17 cellular contexts compared by ENCODE assay signal in the genomic region with DNA sequence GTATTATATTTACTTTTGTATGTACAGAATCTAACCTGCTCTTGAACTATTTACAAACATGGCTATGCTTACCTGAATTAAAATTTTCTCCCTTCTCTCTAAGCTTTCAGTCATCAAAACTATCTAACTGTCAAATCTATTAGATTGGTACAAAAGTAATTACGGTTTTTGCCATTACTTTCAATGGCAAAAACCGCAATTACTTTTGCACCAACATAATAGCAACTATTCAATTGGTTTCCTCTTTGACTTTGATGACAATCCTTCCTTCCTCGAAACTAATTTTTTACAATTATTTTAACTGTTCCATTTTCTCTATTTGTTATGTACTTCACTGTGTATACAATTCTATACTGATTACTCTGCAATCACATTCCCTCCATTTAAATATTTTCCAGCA.
DNase-seq lines count a peak whose midpoint lies in the region; ATAC-seq, FAIRE-seq and TF ChIP-seq lines count a peak whose summit lies in the region.
"Had no signal": no experiment of that assay in that cellular context is flagged by ENCODE, and none has a peak within 500 bp of the region (broad histone marks: within the 10 kb centered on the region; RNA-seq: fewer than 3 reads in every experiment).

No MANE protein-coding gene starts in this region.

- SMC1A ChIA-PET in GM12878 (lab: Charles Lee; ENCODE audit: uncharacterized antibody, unreplicated experiment): no interaction called here

- H3K36me3 ChIP-seq in HepG2 (replicated peaks in 1 of 2; ENCODE audit: control insufficient read depth in 1 of 2, insufficient read depth in 2 of 2, low read length in 2 of 2): no peaks in the 10 kb centered on the region
- H3K36me3 ChIP-seq in right lobe of liver: no peaks in the 10 kb centered on the region
- no peaks in the 10 kb centered on the region for H3K36me3 ChIP-seq in GM12878 (ENCODE audit: control insufficient read depth in 2 of 2, insufficient read depth in 2 of 2, low read length in 1 of 2)
- no peaks in the 10 kb centered on the region for H3K36me3 ChIP-seq in aorta (ENCODE audit: control insufficient read depth in 1 of 2, insufficient read depth in 2 of 2, low read length in 1 of 2)
- H3K36me3 ChIP-seq in SK-N-SH (replicated peaks in 1 of 2; ENCODE audit: control insufficient read depth in 1 of 2, insufficient read depth in 2 of 2, low read length in 1 of 2): no peaks in the 10 kb centered on the region
- H3K36me3 ChIP-seq: BLaER1 treated with 17β-estradiol and CSF1 and Interleukin-3, amounts not matched to agents 10 nM and 100 nM had no signal

- H2AFZ ChIP-seq in HepG2 (ENCODE audit: low read length) (no peak overlapping the region), GM12878 (ENCODE audit: control insufficient read depth, low read depth, low read length) (no peak overlapping the region), SK-N-SH (ENCODE audit: low read depth) (no peak overlapping the region)

- H3K9me3 ChIP-seq in HepG2 (ENCODE audit: low read length): no peaks in the 10 kb centered on the region
- no peaks in the 10 kb centered on the region for H3K9me3 ChIP-seq in right lobe of liver
- no peaks in the 10 kb centered on the region for H3K9me3 ChIP-seq in GM12878 (replicated peaks; ENCODE audit: control insufficient read depth, insufficient read depth, low read length)
- H3K9me3 ChIP-seq in aorta (ENCODE audit: control insufficient read depth, low read length): no peaks in the 10 kb centered on the region
- no peaks in the 10 kb centered on the region for H3K9me3 ChIP-seq in SK-N-SH
- H3K9me3 ChIP-seq: A549; BLaER1 treated with 17β-estradiol and CSF1 and Interleukin-3, amounts not matched to agents 10 nM and 100 nM had no signal

- under 1% methylated on average over 3 of the region's 3 CpGs for WGBS in HepG2 (ENCODE audit: low lambda C conversion rate)
- WGBS in right lobe of liver (ENCODE audit: insufficient coverage, low coverage, low lambda C conversion rate, missing lambda C conversion rate): 65% methylated on average over 3 of the region's 3 CpGs
- 15% methylated on average over 3 of the region's 3 CpGs for WGBS in GM12878 (ENCODE audit: insufficient coverage, insufficient replicate concordance, low lambda C conversion rate, missing lambda C conversion rate)
- 95 to 96% methylated on average over 3 of the region's 3 CpGs for WGBS in aorta, 2 donors
- WGBS in SK-N-SH (ENCODE audit: low lambda C conversion rate): 85% methylated on average over 3 of the region's 3 CpGs

- TF ChIP-seq EP300 in HepG2 (IDR thresholded peaks at IDR 0.05; ENCODE audit: low read depth in 2 of 2, low read length in 2 of 2) (no peak), HepG2 (CRISPR knock-in tag; IDR thresholded peaks at IDR 0.05; ENCODE audit: borderline replicate concordance) (no peak), GM12878 (IDR thresholded peaks at IDR 0.05; ENCODE audit: borderline replicate concordance in 1 of 2, control insufficient read depth in 1 of 2, low read depth in 2 of 2, low read length in 2 of 2) (no peak), SK-N-SH (IDR thresholded peaks at IDR 0.05; ENCODE audit: borderline replicate concordance in 1 of 2, low read depth in 1 of 2, low read length in 1 of 2) (no peak)

- POLR2A ChIA-PET in HepG2 (lab: Yijun Ruan, JAX): no interaction called here
- POLR2A ChIA-PET in GM12878 (lab: Charles Lee): no interaction called here
- POLR2A ChIA-PET in SK-N-SH (lab: Yijun Ruan, JAX): no interaction called here

- RAD21 ChIA-PET in GM12878 (lab: Charles Lee; ENCODE audit: unreplicated experiment): no interaction called here

- TF ChIP-seq POLR2A in HepG2 (IDR thresholded peaks at IDR 0.05; ENCODE audit: insufficient read depth in 1 of 2, low read depth in 2 of 2, low read length in 2 of 2) (no peak), right lobe of liver (IDR thresholded peaks at IDR 0.05) (no peak), GM12878 (IDR thresholded peaks at IDR 0.05; ENCODE audit: low read depth, low read length) (no peak)

- H3K9me2 ChIP-seq in SK-N-SH: no peaks in the 10 kb centered on the region

- no peak for FAIRE-seq in HepG2 (lab: Jason Lieb, UNC)
- no peak for FAIRE-seq in GM12878 (lab: Jason Lieb, UNC)
- FAIRE-seq: A549, GM12892, GM18507 had no signal

- H3K79me2 ChIP-seq in HepG2 (ENCODE audit: insufficient read depth, low read length): no peaks in the 10 kb centered on the region
- no peaks in the 10 kb centered on the region for H3K79me2 ChIP-seq in GM12878 (ENCODE audit: control insufficient read depth, insufficient read depth, low read length)
- no peaks in the 10 kb centered on the region for H3K79me2 ChIP-seq in SK-N-SH (ENCODE audit: insufficient read depth)

- TF ChIP-seq RAD21 in HepG2 (CRISPR knock-in tag; IDR thresholded peaks at IDR 0.05) (no peak), GM12878 (IDR thresholded peaks at IDR 0.05; ENCODE audit: insufficient read depth, low read depth, low read length) (no peak), SK-N-SH (IDR thresholded peaks at IDR 0.05; ENCODE audit: low read length) (no peak)

- H3K4me2 ChIP-seq in HepG2 (ENCODE audit: low read depth, low read length) (no peak overlapping the region), GM12878 (ENCODE audit: control insufficient read depth, insufficient read depth) (no peak overlapping the region), SK-N-SH (no peak overlapping the region)
- H3K4me2 ChIP-seq: A549; BLaER1 treated with 17β-estradiol and CSF1 and Interleukin-3, amounts not matched to agents 10 nM and 100 nM had no signal

- ATAC-seq in HepG2 (no peak), right lobe of liver (no peak), GM12878 (no peak), aorta (ENCODE audit: low FRiP score) (no peak)
- ATAC-seq: A549 had no signal

- H3K4me1 ChIP-seq in HepG2 (ENCODE audit: insufficient read depth, low read length) (peaks cover 8% of the 10 kb centered on the region; the same call in 1 of the 2 replicates), right lobe of liver (no peaks in the 10 kb centered on the region), GM12878 (ENCODE audit: control insufficient read depth, insufficient read depth, low read length) (no peaks in the 10 kb centered on the region), aorta (ENCODE audit: control insufficient read depth in 1 of 2, insufficient read depth in 2 of 2, low read length in 2 of 2) (no peaks in the 10 kb centered on the region), SK-N-SH (ENCODE audit: control insufficient read depth in 1 of 2, insufficient read depth in 2 of 2, low read depth in 1 of 2, low read length in 1 of 2) (no peaks in the 10 kb centered on the region)
- H3K4me1 ChIP-seq: A549; BLaER1 treated with 17β-estradiol and CSF1 and Interleukin-3, amounts not matched to agents 10 nM and 100 nM had no signal

- H3K27ac ChIP-seq in HepG2 (ENCODE audit: extremely low read length, insufficient read depth, low read length) (no peak overlapping the region), right lobe of liver (no peak overlapping the region), GM12878 (ENCODE audit: control insufficient read depth, insufficient read depth) (no peak overlapping the region), aorta (ENCODE audit: low read depth in 1 of 2, low read length in 2 of 2) (no peak overlapping the region), SK-N-SH (ENCODE audit: low read depth in 2 of 2, low read length in 1 of 2) (no peak overlapping the region)
- H3K27ac ChIP-seq: 22Rv1; A549; BLaER1 treated with 17β-estradiol and CSF1 and Interleukin-3, amounts not matched to agents 10 nM and 100 nM had no signal

- H3K27me3 ChIP-seq in HepG2 (ENCODE audit: control insufficient read depth in 1 of 2, insufficient read depth in 2 of 2, low read length in 2 of 2): no peaks in the 10 kb centered on the region
- no peaks in the 10 kb centered on the region for H3K27me3 ChIP-seq in right lobe of liver
- H3K27me3 ChIP-seq in GM12878 (replicated peaks in 1 of 2; ENCODE audit: control insufficient read depth in 2 of 2, insufficient read depth in 2 of 2, low read length in 1 of 2): no peaks in the 10 kb centered on the region
- no peaks in the 10 kb centered on the region for H3K27me3 ChIP-seq in aorta (ENCODE audit: control insufficient read depth in 1 of 2, insufficient read depth in 2 of 2, low read length in 1 of 2)
- no peaks in the 10 kb centered on the region for H3K27me3 ChIP-seq in SK-N-SH (ENCODE audit: insufficient read depth)
- H3K27me3 ChIP-seq: BLaER1 treated with 17β-estradiol and CSF1 and Interleukin-3, amounts not matched to agents 10 nM and 100 nM had no signal

- CTCF ChIA-PET in HepG2 (lab: Yijun Ruan, JAX; ENCODE audit: low intra/inter-chr PET ratio, low total read pairs) (no interaction called here), GM12878 (lab: Yijun Ruan, JAX) (no interaction called here), SK-N-SH (lab: Yijun Ruan, JAX) (no interaction called here)

- H3K9ac ChIP-seq in HepG2 (ENCODE audit: insufficient read depth, low read depth, low read length) (no peak overlapping the region), GM12878 (ENCODE audit: control insufficient read depth, insufficient read depth, low read length) (no peak overlapping the region), SK-N-SH (no peak overlapping the region)
- H3K9ac ChIP-seq: BLaER1 treated with 17β-estradiol and CSF1 and Interleukin-3, amounts not matched to agents 10 nM and 100 nM had no signal

- TF ChIP-seq CTCF in HepG2 (CRISPR knock-in tag; IDR thresholded peaks at IDR 0.05) (no peak), right lobe of liver (IDR thresholded peaks at IDR 0.05) (no peak), GM12878 (IDR thresholded peaks at IDR 0.05 in 2 of 3, conservative IDR thresholded peaks at IDR 0.05 in 1 of 3; ENCODE audit: control insufficient read depth in 2 of 3, extremely low read depth in 1 of 3, insufficient read depth in 1 of 3, low read depth in 3 of 3, low read length in 3 of 3) (no peak), SK-N-SH (IDR thresholded peaks at IDR 0.05) (no peak)

- H3K4me3 ChIP-seq in HepG2 (replicated peaks in 1 of 3; ENCODE audit: insufficient read depth in 1 of 3, low read depth in 2 of 3, low read length in 3 of 3): no peak overlapping the region
- no peak overlapping the region for H3K4me3 ChIP-seq in right lobe of liver
- no peak overlapping the region for H3K4me3 ChIP-seq in GM12878
- H3K4me3 ChIP-seq in aorta (ENCODE audit: low read length in 2 of 2): no peak overlapping the region
- no peak overlapping the region for H3K4me3 ChIP-seq in SK-N-SH (ENCODE audit: low read depth in 2 of 2, low read length in 1 of 2)
- H3K4me3 ChIP-seq: A549; BLaER1 treated with 17β-estradiol and CSF1 and Interleukin-3, amounts not matched to agents 10 nM and 100 nM had no signal

- BruUV-seq in HepG2 (replicated peaks; lab: Mats Ljungman, UMichigan) (no TSS peak), GM12878 (replicated peaks; lab: Mats Ljungman, UMichigan) (no TSS peak)

- no peaks in the 10 kb centered on the region for H3F3A ChIP-seq in SK-N-SH (replicated peaks; ENCODE audit: insufficient read depth)

- H4K20me1 ChIP-seq in HepG2 (ENCODE audit: insufficient read depth, low read length) (no peaks in the 10 kb centered on the region), GM12878 (ENCODE audit: control insufficient read depth, insufficient read depth) (no peaks in the 10 kb centered on the region), SK-N-SH (ENCODE audit: insufficient read depth) (no peaks in the 10 kb centered on the region)
- H4K20me1 ChIP-seq: BLaER1 treated with 17β-estradiol and CSF1 and Interleukin-3, amounts not matched to agents 10 nM and 100 nM had no signal

- intact Hi-C loops in HepG2 (cut with micrococcal nuclease; ENCODE audit: unreplicated experiment) (no loop called here), right lobe of liver (cut with DNase I) (no loop called here), GM12878 (cut with micrococcal nuclease; ENCODE audit: unreplicated experiment) (no loop called here), aorta (cut with DNase I) (no loop called here)

- no peak for DNase-seq in HepG2 (ENCODE audit: low spot score)
- no peak for DNase-seq in right lobe of liver
- no peak for DNase-seq in GM12878 (ENCODE audit: low read depth, low spot score)
- no peak for DNase-seq in aorta
- DNase-seq in SK-N-SH: no peak
- DNase-seq: AML-193; CD4-positive, alpha-beta memory T cell; CD4-positive, CD25-positive, alpha-beta regulatory T cell; CD8-positive, alpha-beta memory T cell; COR-L47; DMS79 treated with DMSO at 0.1 percent for 48 hours; GF-D8 had no signal

- in situ Hi-C loops in HepG2 (cut with HindIII; ENCODE audit: extremely low pct_ligation_motif_present, low pct_unique_long_range_greater_than_20kb): no loop called here
- in situ Hi-C loops in GM12878 (cut with MboI): no loop called here
